ENCODE assay signal across 10 cellular contexts in the genomic region with DNA sequence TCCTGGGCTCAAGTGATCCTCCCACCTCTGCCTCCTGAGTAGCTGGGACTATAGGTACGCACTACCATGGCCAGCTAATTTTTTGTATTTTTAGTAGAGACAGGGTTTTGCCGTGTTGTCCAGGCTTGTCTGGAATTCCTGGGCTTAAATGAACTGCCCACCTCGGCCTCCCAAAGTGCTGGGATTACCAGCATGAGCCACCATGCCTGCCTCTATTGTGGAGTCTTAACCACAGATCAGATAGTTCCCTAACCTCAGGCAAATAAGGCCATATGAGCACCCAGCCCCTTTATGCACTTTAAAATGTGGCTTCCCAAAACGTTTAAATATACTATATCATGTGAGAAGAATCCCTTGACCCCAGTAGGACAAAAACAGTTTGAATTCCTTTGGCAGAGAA. TPM values are rescaled to one million over a fixed set of nuclear protein-coding genes. Genes with fewer than 3 reads are reported as not detected.
"Had no signal": no experiment of that assay in that cellular context is flagged by ENCODE, and none has a peak within 500 bp of the region (broad histone marks: within the 10 kb centered on the region; RNA-seq: fewer than 3 reads in every experiment).

No MANE protein-coding gene starts in this region.

- H3K4me1 ChIP-seq: HAP-1 had no signal

- H3K9ac ChIP-seq: GM23248 had no signal

- H3K4me3 ChIP-seq: GM23248, GM23338, HAP-1 had no signal

- H3K27ac ChIP-seq: GM23248 had no signal

- H2AFZ ChIP-seq: GM23248, GM23338 had no signal

- ATAC-seq: GM23338, HCT116 had no signal

- DNase-seq: GM23248, GOT3, H7, H9, HCEC 1CT, HFFc6 had no signal

- H3K36me3 ChIP-seq: HAP-1 had no signal

- H3K4me2 ChIP-seq: GM23338 had no signal

RNA-seq across cellular contexts. Expression of gene CNMD, which starts 16.4 kb away (rescaled TPM):
- total RNA-seq: GM23248, H4, HFFc6 had no signal
- polyA plus RNA-seq: GM23248 had no signal
